ENCODE assay signal across 25 cellular contexts in genomic region chr10:77187376-77187999, GRCh38.
DNase-seq lines count a peak whose midpoint lies in the region; ATAC-seq and TF ChIP-seq lines count a peak whose summit lies in the region.
"Had no signal": no experiment of that assay in that cellular context is flagged by ENCODE, and none has a peak within 500 bp of the region (broad histone marks: within the 10 kb centered on the region; RNA-seq: fewer than 3 reads in every experiment).

No MANE protein-coding gene starts in this region.

- no peak for TF ChIP-seq CTCF in HFFc6 (IDR thresholded peaks at IDR 0.05)
- TF ChIP-seq CTCF in chondrocyte (IDR thresholded peaks at IDR 0.05) = no peak
- TF ChIP-seq CTCF in foreskin keratinocyte (conservative IDR thresholded peaks at IDR 0.05) = no peak

- no peak for ATAC-seq in foreskin keratinocyte
- no peak for ATAC-seq in GM18502 (IDR thresholded peaks at IDR 0.05; ENCODE audit: poor library complexity, unreplicated experiment)
- ATAC-seq: A549; activated CD4-positive, CD25-positive, alpha-beta regulatory T cell treated with anti-CD3 and anti-CD28 coated beads, Interleukin-2, amount 50 U/mL, for 24 hours; activated CD8-positive, alpha-beta T cell treated with anti-CD3 and anti-CD28 coated beads, Interleukin-2, amount 10 ng/mL, durations not matched to agents 7 days and 5 days; left lung had no signal

- peak overlapping the region; percentile 62 for H3K27ac Mint-ChIP-seq in HFFc6
- peak overlapping the region; percentile 93 for H3K27ac Mint-ChIP-seq in chondrocyte (ENCODE audit: unreplicated experiment)
- H3K27ac Mint-ChIP-seq: activated CD8-positive, alpha-beta T cell treated with anti-CD3 and anti-CD28 coated beads, Interleukin-2, amount 10 ng/mL, durations not matched to agents 7 days and 5 days; activated T-cell treated with anti-CD3 and anti-CD28 coated beads, Interleukin-2, amount 50 U/mL, for 24 hours had no signal

- no peaks in the 10 kb centered on the region for H3K9me3 ChIP-seq in muscle layer of colon (ENCODE audit: low read length)
- H3K9me3 ChIP-seq: A549, BLaER1, left lung, right atrium auricular region had no signal

- peaks cover 79% of the 10 kb centered on the region for H3K4me1 Mint-ChIP-seq in HFFc6 (ENCODE audit: low read depth)
- H3K4me1 Mint-ChIP-seq in chondrocyte (ENCODE audit: low read depth) = peaks cover 52% of the 10 kb centered on the region

- peak overlapping the region; percentile 27 for H3K4me3 Mint-ChIP-seq in HFFc6
- no peak overlapping the region for H3K4me3 Mint-ChIP-seq in chondrocyte (ENCODE audit: unreplicated experiment)
- H3K4me3 Mint-ChIP-seq: activated CD8-positive, alpha-beta T cell treated with anti-CD3 and anti-CD28 coated beads, Interleukin-2, amount 10 ng/mL, durations not matched to agents 7 days and 5 days; activated T-cell treated with anti-CD3 and anti-CD28 coated beads, Interleukin-2, amount 50 U/mL, for 24 hours had no signal

- H3K27me3 Mint-ChIP-seq in HFFc6 (ENCODE audit: insufficient read depth) = peaks cover 5% of the 10 kb centered on the region; the same call in 1 of the 2 replicates
- no peaks in the 10 kb centered on the region for H3K27me3 Mint-ChIP-seq in chondrocyte (ENCODE audit: low read depth)

- DNase-seq in HFFc6 = no peak
- no peak for DNase-seq in chondrocyte (ENCODE audit: low spot score)
- no peak for DNase-seq in foreskin keratinocyte
- DNase-seq in NCI-H1105 treated with DMSO at 0.1 percent for 48 hours (lab: John Stamatoyannopoulos, UW) = no peak
- no peak for DNase-seq in amygdala (lab: John Stamatoyannopoulos, UW)
- DNase-seq: activated CD8-positive, alpha-beta T cell treated with anti-CD3 and anti-CD28 coated beads, Interleukin-2, amount 10 ng/mL, durations not matched to agents 7 days and 5 days; activated naive CD4-positive, alpha-beta T cell treated with Interleukin-2 at 50 U/mL for 16 hours; activated T-cell treated with anti-CD3 and anti-CD28 coated beads, Interleukin-2, amount 50 U/mL, for 24 hours; aorta; cerebellar nuclear complex; GDM1; left lung; NCI-H1048; NCI-H2029 treated with DMSO at 0.1 percent for 48 hours; NCI-H524; stimulated activated CD8-positive, alpha-beta memory T cell treated with anti-CD3 and anti-CD28 coated beads, Interleukin-4, amount 100 ng/mL, for 48 hours; T-helper 9 cell had no signal

- no peaks in the 10 kb centered on the region for H3K36me3 ChIP-seq in ACC112 (ENCODE audit: insufficient read depth, low read length)
- no peaks in the 10 kb centered on the region for H3K36me3 ChIP-seq in muscle layer of colon (ENCODE audit: insufficient read depth, low read length)
- H3K36me3 ChIP-seq: BLaER1, left lung, right atrium auricular region had no signal

- H3K9me3 Mint-ChIP-seq in HFFc6 (no peaks in the 10 kb centered on the region), chondrocyte (ENCODE audit: low read depth) (no peaks in the 10 kb centered on the region)
- H3K9me3 Mint-ChIP-seq: activated T-cell treated with anti-CD3 and anti-CD28 coated beads, Interleukin-2, amount 50 U/mL, for 24 hours had no signal

- H3K79me2 ChIP-seq in ACC112 (ENCODE audit: control insufficient read depth, insufficient read depth, low read length, unreplicated experiment) = no peaks in the 10 kb centered on the region

- H3K36me3 Mint-ChIP-seq in HFFc6 (ENCODE audit: low read depth) (peaks cover 12% of the 10 kb centered on the region), chondrocyte (ENCODE audit: low read depth) (no peaks in the 10 kb centered on the region)

- H3K9ac ChIP-seq in muscle layer of colon (ENCODE audit: low read length) = peak overlapping the region; percentile 16
- H3K9ac ChIP-seq: BLaER1 had no signal

- peak overlapping the region; percentile 34 for H2AFZ ChIP-seq in ACC112 (ENCODE audit: low read length, unreplicated experiment)

- H3K4me3 ChIP-seq in ACC112 (ENCODE audit: low read depth, low read length) (no peak overlapping the region), muscle layer of colon (ENCODE audit: low read depth in 1 of 2, low read length in 2 of 2) (no peak overlapping the region)
- H3K4me3 ChIP-seq: A549, BLaER1, left lung, right atrium auricular region had no signal

- no peak overlapping the region for H3K27ac ChIP-seq in ACC112 (ENCODE audit: low read depth, low read length)
- H3K27ac ChIP-seq in muscle layer of colon (ENCODE audit: low read depth, low read length) = peak overlapping the region; percentile 36
- H3K27ac ChIP-seq in foreskin keratinocyte = no peak overlapping the region
- H3K27ac ChIP-seq: BLaER1, left lung, right atrium auricular region, RWPE1 had no signal

- no peaks in the 10 kb centered on the region for H3K27me3 ChIP-seq in ACC112 (ENCODE audit: insufficient read depth, low read length)
- no peaks in the 10 kb centered on the region for H3K27me3 ChIP-seq in muscle layer of colon (ENCODE audit: control insufficient read depth in 1 of 2, insufficient read depth in 2 of 2, low read length in 2 of 2)
- no peaks in the 10 kb centered on the region for H3K27me3 ChIP-seq in foreskin keratinocyte
- H3K27me3 ChIP-seq: BLaER1, right atrium auricular region had no signal

- peaks cover 38% of the 10 kb centered on the region for H3K4me1 ChIP-seq in ACC112 (ENCODE audit: control insufficient read depth, insufficient read depth, low read length, unreplicated experiment)
- H3K4me1 ChIP-seq in muscle layer of colon (ENCODE audit: insufficient read depth, low read length) = peaks cover 38% of the 10 kb centered on the region
- H3K4me1 ChIP-seq in foreskin keratinocyte = no peaks in the 10 kb centered on the region
- H3K4me1 ChIP-seq: left lung had no signal
